ENCODE assay signal across 22 cellular contexts in the genomic region with DNA sequence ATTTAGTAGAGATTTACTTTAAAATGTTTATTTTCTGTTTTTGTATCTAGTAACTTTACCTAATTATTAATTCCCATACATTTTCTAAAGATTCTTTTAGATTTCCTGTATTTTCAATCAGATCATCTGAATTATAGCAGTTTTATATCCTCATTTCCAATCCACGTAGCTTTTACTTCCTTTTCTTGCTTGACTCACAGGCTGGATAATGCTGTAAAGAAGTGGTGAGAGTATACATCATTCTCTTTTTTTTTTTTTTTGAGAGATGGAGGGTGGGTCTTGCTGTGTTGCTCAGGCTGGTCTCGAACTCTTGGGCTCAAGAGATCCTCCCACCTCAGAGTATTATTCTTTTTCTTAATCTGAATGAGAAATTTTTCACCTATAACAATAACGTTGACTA. TPM values are rescaled to one million over a fixed set of nuclear protein-coding genes. Genes with fewer than 3 reads are reported as not detected.
"Had no signal": no experiment of that assay in that cellular context is flagged by ENCODE, and none has a peak within 500 bp of the region (broad histone marks: within the 10 kb centered on the region; RNA-seq: fewer than 3 reads in every experiment).

No MANE protein-coding gene starts in this region.

- FAIRE-seq: endometrium had no signal

- H3K36me3 ChIP-seq: cardiac muscle cell, gastrocnemius medialis, left ventricle myocardium inferior, ovary, sigmoid colon, thoracic aorta, upper lobe of left lung had no signal

- H3K9me3 ChIP-seq: gastrocnemius medialis, left ventricle myocardium inferior, mucosa of descending colon, ovary, sigmoid colon, thoracic aorta, upper lobe of left lung had no signal

- ATAC-seq: activated CD8-positive, alpha-beta memory T cell treated with anti-CD3 and anti-CD28 coated beads, Interleukin-2, amount 10 ng/mL, durations not matched to agents 7 days and 5 days; gastrocnemius medialis; mucosa of descending colon; naive thymus-derived CD4-positive, alpha-beta T cell; stimulated activated naive B cell treated with anti-CD40 and anti-IgM and Interleukin-4, amounts not matched to agents 10 μg/mL and 1 μg/mL and 100 μg/mL, for 72 hours; WTC11 had no signal

- H3K4me1 ChIP-seq: gastrocnemius medialis, sigmoid colon, upper lobe of left lung had no signal

- H3K27ac Mint-ChIP-seq: activated CD4-positive, alpha-beta memory T cell treated with anti-CD3 and anti-CD28 coated beads for 36 hours; activated CD8-positive, alpha-beta memory T cell treated with anti-CD3 and anti-CD28 coated beads, Interleukin-2, amount 10 ng/mL, durations not matched to agents 7 days and 5 days; activated naive CD8-positive, alpha-beta T cell treated with anti-CD3 and anti-CD28 coated beads, Interleukin-2, amount 10 ng/mL, durations not matched to agents 7 days and 5 days; naive thymus-derived CD4-positive, alpha-beta T cell; stimulated activated naive B cell treated with anti-CD40 and anti-IgM and Interleukin-4, amounts not matched to agents 10 μg/mL and 1 μg/mL and 100 μg/mL, for 72 hours; T-helper 2 cell treated with Interferon-gamma antibody and Interleukin-4, amounts not matched to agents 5 μg/mL and 100 μg/mL, for 36 hours; WTC11 had no signal

- H3K27me3 Mint-ChIP-seq: activated CD4-positive, alpha-beta memory T cell treated with anti-CD3 and anti-CD28 coated beads for 36 hours; activated CD8-positive, alpha-beta memory T cell treated with anti-CD3 and anti-CD28 coated beads, Interleukin-2, amount 10 ng/mL, durations not matched to agents 7 days and 5 days; activated naive CD8-positive, alpha-beta T cell treated with anti-CD3 and anti-CD28 coated beads, Interleukin-2, amount 10 ng/mL, durations not matched to agents 7 days and 5 days; naive thymus-derived CD4-positive, alpha-beta T cell; stimulated activated naive B cell treated with anti-CD40 and anti-IgM and Interleukin-4, amounts not matched to agents 10 μg/mL and 1 μg/mL and 100 μg/mL, for 72 hours had no signal

- H3K9me3 Mint-ChIP-seq: activated CD4-positive, alpha-beta memory T cell treated with anti-CD3 and anti-CD28 coated beads for 36 hours; activated naive CD8-positive, alpha-beta T cell treated with anti-CD3 and anti-CD28 coated beads, Interleukin-2, amount 10 ng/mL, durations not matched to agents 7 days and 5 days; naive thymus-derived CD4-positive, alpha-beta T cell; stimulated activated naive B cell treated with anti-CD40 and anti-IgM and Interleukin-4, amounts not matched to agents 10 μg/mL and 1 μg/mL and 100 μg/mL, for 72 hours; T-helper 2 cell treated with Interferon-gamma antibody and Interleukin-4, amounts not matched to agents 5 μg/mL and 100 μg/mL, for 36 hours; WTC11 had no signal

- H3K27me3 ChIP-seq: cardiac muscle cell, gastrocnemius medialis, ovary, sigmoid colon, upper lobe of left lung had no signal

- H3K4me1 Mint-ChIP-seq: activated CD8-positive, alpha-beta memory T cell treated with anti-CD3 and anti-CD28 coated beads, Interleukin-2, amount 10 ng/mL, durations not matched to agents 7 days and 5 days; activated naive CD8-positive, alpha-beta T cell treated with anti-CD3 and anti-CD28 coated beads, Interleukin-2, amount 10 ng/mL, durations not matched to agents 7 days and 5 days; WTC11 had no signal

- H3K4me3 ChIP-seq: cardiac muscle cell, gastrocnemius medialis, left ventricle myocardium inferior, mucosa of descending colon, ovary, sigmoid colon, thoracic aorta, upper lobe of left lung had no signal

- DNase-seq: activated CD4-positive, alpha-beta memory T cell treated with anti-CD3 and anti-CD28 coated beads for 36 hours; activated CD4-positive, alpha-beta T cell treated with anti-CD3 and anti-CD28 coated beads for 4 hours; activated CD8-positive, alpha-beta memory T cell treated with anti-CD3 and anti-CD28 coated beads, Interleukin-2, amount 10 ng/mL, durations not matched to agents 7 days and 5 days; activated naive CD4-positive, alpha-beta T cell treated with Interleukin-2 at 50 U/mL for 16 hours; activated naive CD8-positive, alpha-beta T cell treated with anti-CD3 and anti-CD28 coated beads, Interleukin-2, amount 10 ng/mL, durations not matched to agents 7 days and 5 days; amygdala; erythroblast; gastrocnemius medialis; head of caudate nucleus; left ventricle myocardium inferior; mesenchymal stem cell; mucosa of descending colon; naive thymus-derived CD4-positive, alpha-beta T cell; ovary; sigmoid colon; stimulated activated naive B cell treated with anti-CD40 and anti-IgM and Interleukin-4, amounts not matched to agents 10 μg/mL and 1 μg/mL and 100 μg/mL, for 72 hours; upper lobe of left lung had no signal

- H3K27ac ChIP-seq: cardiac muscle cell, gastrocnemius medialis, ovary, sigmoid colon, thoracic aorta had no signal

- H3K36me3 Mint-ChIP-seq: activated CD4-positive, alpha-beta memory T cell treated with anti-CD3 and anti-CD28 coated beads for 36 hours; activated CD8-positive, alpha-beta memory T cell treated with anti-CD3 and anti-CD28 coated beads, Interleukin-2, amount 10 ng/mL, durations not matched to agents 7 days and 5 days; activated naive CD8-positive, alpha-beta T cell treated with anti-CD3 and anti-CD28 coated beads, Interleukin-2, amount 10 ng/mL, durations not matched to agents 7 days and 5 days; WTC11 had no signal

- H3K4me3 Mint-ChIP-seq: activated CD4-positive, alpha-beta memory T cell treated with anti-CD3 and anti-CD28 coated beads for 36 hours; activated CD8-positive, alpha-beta memory T cell treated with anti-CD3 and anti-CD28 coated beads, Interleukin-2, amount 10 ng/mL, durations not matched to agents 7 days and 5 days; activated naive CD8-positive, alpha-beta T cell treated with anti-CD3 and anti-CD28 coated beads, Interleukin-2, amount 10 ng/mL, durations not matched to agents 7 days and 5 days; naive thymus-derived CD4-positive, alpha-beta T cell; stimulated activated naive B cell treated with anti-CD40 and anti-IgM and Interleukin-4, amounts not matched to agents 10 μg/mL and 1 μg/mL and 100 μg/mL, for 72 hours; T-helper 2 cell treated with Interferon-gamma antibody and Interleukin-4, amounts not matched to agents 5 μg/mL and 100 μg/mL, for 36 hours; WTC11 had no signal

RNA-seq across cellular contexts. Expression of gene CFAP77, which starts 44.0 kb away (rescaled TPM):
- total RNA-seq: activated CD4-positive, alpha-beta memory T cell treated with anti-CD3 and anti-CD28 coated beads for 36 hours; activated CD8-positive, alpha-beta memory T cell treated with anti-CD3 and anti-CD28 coated beads, Interleukin-2, amount 10 ng/mL, durations not matched to agents 7 days and 5 days; activated naive CD8-positive, alpha-beta T cell treated with anti-CD3 and anti-CD28 coated beads, Interleukin-2, amount 10 ng/mL, durations not matched to agents 7 days and 5 days; gastrocnemius medialis; mucosa of descending colon; naive thymus-derived CD4-positive, alpha-beta T cell; sigmoid colon; thoracic aorta had no signal
- polyA plus RNA-seq: naive thymus-derived CD4-positive, alpha-beta T cell; sigmoid colon had no signal
